In the genomic region with DNA sequence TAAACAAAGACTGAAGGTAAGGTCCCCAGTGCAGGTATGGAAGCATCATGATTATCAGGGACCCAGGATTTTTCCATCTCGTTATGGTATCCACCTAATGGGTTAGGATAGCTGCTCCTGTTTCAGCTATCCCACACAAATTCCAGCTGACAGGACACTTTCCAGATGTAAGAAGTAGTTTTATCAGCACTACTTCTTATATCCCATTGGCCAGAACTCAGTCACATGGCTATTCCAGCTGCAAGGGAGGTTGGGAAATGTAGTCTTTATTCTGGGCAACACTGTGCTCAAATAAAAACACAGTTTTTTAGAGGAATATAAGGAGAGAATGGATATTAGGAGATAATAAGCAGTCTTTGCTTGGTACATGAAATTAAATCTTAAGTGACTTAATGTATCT, we compare ENCODE assay signal across 2 cellular contexts.
TF ChIP-seq lines count a peak whose summit lies in the region.

No MANE protein-coding gene starts in this region.

TF ChIP-seq in IMR-90, 13 proteins besides CTCF, POLR2A, EP300 and RAD21:
- TF ChIP-seq SMC3 (IDR thresholded peaks at IDR 0.05; ENCODE audit: low read depth, low read length) (no peak), MAFK (IDR thresholded peaks at IDR 0.05; ENCODE audit: low read depth, low read length) (peak; percentile 61), MXI1 (IDR thresholded peaks at IDR 0.05; ENCODE audit: borderline replicate concordance, low read depth, low read length) (no peak), USF2 (IDR thresholded peaks at IDR 0.05; ENCODE audit: low read depth, low read length) (peak; percentile 58), BHLHE40 (IDR thresholded peaks at IDR 0.05; ENCODE audit: low read depth, low read length) (no peak)

TF ChIP-seq in GM12878, 131 proteins besides CTCF, POLR2A, EP300 and RAD21:
- peak; percentile 53 for TF ChIP-seq SIX5 (IDR thresholded peaks at IDR 0.05; ENCODE audit: low read depth, low read length, severe bottlenecking)
- peak; percentile 14; the same call in 1 of the 2 replicates for TF ChIP-seq HCFC1 (IDR thresholded peaks at IDR 0.05; ENCODE audit: low read length)
- TF ChIP-seq, protein P1, sequence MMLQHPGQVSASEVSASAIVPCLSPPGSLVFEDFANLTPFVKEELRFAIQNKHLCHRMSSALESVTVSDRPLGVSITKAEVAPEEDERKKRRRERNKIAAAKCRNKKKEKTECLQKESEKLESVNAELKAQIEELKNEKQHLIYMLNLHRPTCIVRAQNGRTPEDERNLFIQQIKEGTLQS (IDR thresholded peaks at IDR 0.05; ENCODE audit: borderline replicate concordance, extremely low read depth, low read depth, low read length), result peak; percentile 27; the same call in 1 of the 2 replicates
- TF ChIP-seq REST (IDR thresholded peaks at IDR 0.05; ENCODE audit: low read depth, low read length), result no peak
